ENCODE assay signal across 15 cellular contexts in the genomic region with DNA sequence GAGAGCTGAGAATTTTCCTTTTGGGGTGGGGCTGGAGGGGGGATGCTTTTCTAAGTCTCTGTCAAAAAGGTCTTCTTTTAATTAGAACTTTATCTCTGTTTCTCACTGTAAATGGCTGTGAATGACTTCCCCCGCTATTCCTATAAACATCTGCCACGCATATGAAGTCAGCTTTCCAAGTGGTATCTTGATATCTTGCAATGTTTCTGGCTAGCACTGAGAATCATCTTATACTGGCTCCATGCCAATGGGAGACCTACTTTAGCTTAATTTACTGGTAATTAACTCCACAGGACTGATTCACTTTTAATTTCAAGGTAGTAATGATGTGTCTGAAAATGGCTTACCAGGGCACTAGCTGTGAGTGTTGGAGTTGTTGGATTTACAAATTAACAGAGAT. TPM values are rescaled to one million over a fixed set of nuclear protein-coding genes. Genes with fewer than 3 reads are reported as not detected.
DNase-seq lines count a peak whose midpoint lies in the region; ATAC-seq and TF ChIP-seq lines count a peak whose summit lies in the region.
"Had no signal": no experiment of that assay in that cellular context is flagged by ENCODE, and none has a peak within 500 bp of the region (broad histone marks: within the 10 kb centered on the region; RNA-seq: fewer than 3 reads in every experiment).

No MANE protein-coding gene starts in this region.

- H3K36me3 Mint-ChIP-seq in T-helper 17 cell (ENCODE audit: low read depth), result no peaks in the 10 kb centered on the region
- H3K36me3 Mint-ChIP-seq: CD8-positive, alpha-beta T cell had no signal

- peaks cover 10% of the 10 kb centered on the region for H3K4me1 Mint-ChIP-seq in T-helper 17 cell

- no peak overlapping the region for H3K4me3 Mint-ChIP-seq in T-helper 17 cell
- H3K4me3 Mint-ChIP-seq: CD8-positive, alpha-beta T cell; HFFc6 had no signal

- H3K27me3 Mint-ChIP-seq in T-helper 17 cell, result peaks cover 50% of the 10 kb centered on the region

- H3K27ac Mint-ChIP-seq in T-helper 17 cell, result no peak overlapping the region
- H3K27ac Mint-ChIP-seq: CD8-positive, alpha-beta T cell; HFFc6 had no signal

- ATAC-seq in SK-N-SH treated with all-trans-retinoic acid at 6 μM for 48 hours, result no peak
- no peak for ATAC-seq in left lobe of liver
- ATAC-seq in T-helper 17 cell, result no peak
- ATAC-seq: CD8-positive, alpha-beta T cell had no signal

- DNase-seq in NCI-H146 (lab: John Stamatoyannopoulos, UW) (peak; percentile 39), NCI-H146 treated with DMSO at 0.1 percent for 48 hours (lab: John Stamatoyannopoulos, UW; ENCODE audit: unreplicated experiment) (no peak), NCI-H1417 (lab: John Stamatoyannopoulos, UW) (peak in 2 of 3 experiments; percentile 40 to 85), NCI-H524 (lab: John Stamatoyannopoulos, UW) (peak; percentile 82 to 93), hippocampal formation (lab: John Stamatoyannopoulos, UW) (no peak), left lobe of liver (ENCODE audit: low spot score) (no peak), T-helper 17 cell (no peak)
- DNase-seq: CD8-positive, alpha-beta T cell; EL; HFFc6; KBM-7; NCI-H2029 treated with DMSO at 0.1 percent for 48 hours; SHP77 had no signal

- H3K9me3 ChIP-seq in T-helper 17 cell (ENCODE audit: control insufficient read depth, low read length, poor library complexity, severe bottlenecking), result no peaks in the 10 kb centered on the region

TF ChIP-seq in SK-N-SH treated with all-trans-retinoic acid at 6 μM for 48 hours, 23 proteins besides CTCF, POLR2A, EP300 and RAD21:
- TF ChIP-seq ESRRG (CRISPR knock-in tag; IDR thresholded peaks at IDR 0.05), result no peak
- peak; percentile 28; the same call in 1 of the 2 replicates for TF ChIP-seq ISL1 (CRISPR knock-in tag; IDR thresholded peaks at IDR 0.05)
- TF ChIP-seq OSR1 (CRISPR knock-in tag; IDR thresholded peaks at IDR 0.05), result no peak
- TF ChIP-seq TCF4 (CRISPR knock-in tag; IDR thresholded peaks at IDR 0.05; ENCODE audit: borderline replicate concordance), result peak; percentile 83
- TF ChIP-seq ZFP30 (CRISPR knock-in tag; IDR thresholded peaks at IDR 0.05), result no peak

RNA-seq across cellular contexts. Expression of gene GPR88, which starts 4.3 kb away (rescaled TPM):
- total RNA-seq in left lobe of liver, result 1.3 TPM
- total RNA-seq in T-helper 17 cell, result under 1 TPM in 1 of 2 donors, not detected in 1; 0.21 TPM
- total RNA-seq: A172; CD8-positive, alpha-beta T cell; HFFc6 had no signal

Comparison
In these comparisons a context has a peak if more than half of its experiments do, and no peak if none do; other contexts are left out.
1. DNase-seq: peak in NCI-H146 (single experiment), NCI-H1417 (2 of 3) and NCI-H524 (2 of 2); none in NCI-H146 treated with DMSO at 0.1 percent for 48 hours (single experiment), hippocampal formation (0 of 2), left lobe of liver (single experiment) and T-helper 17 cell (0 of 3).